In genomic region chr1:156591181-156591431, GRCh38 we compare ENCODE assay signal across 8 cellular contexts. TPM values are rescaled to one million over a fixed set of nuclear protein-coding genes. Genes with fewer than 3 reads are reported as not detected.
DNase-seq lines count a peak whose midpoint lies in the region; ATAC-seq and TF ChIP-seq lines count a peak whose summit lies in the region.

No MANE protein-coding gene starts in this region.

- H3K27ac ChIP-seq in effector memory CD4-positive, alpha-beta T cell (ENCODE audit: insufficient read depth, low read length, poor library complexity, severe bottlenecking), result peak overlapping the region; percentile 64
- peak overlapping the region; percentile 74 for H3K27ac ChIP-seq in osteoblast (ENCODE audit: low read depth, low read length)

- peaks cover 3% of the 10 kb centered on the region for H4K20me1 ChIP-seq in osteoblast (ENCODE audit: insufficient read depth, low read length)

- H3K4me3 ChIP-seq in GM12865 (ENCODE audit: low read depth, low read length), result peak overlapping the region; percentile 74
- H3K4me3 ChIP-seq in MG63, result peak overlapping the region; percentile 84
- H3K4me3 ChIP-seq in effector memory CD4-positive, alpha-beta T cell (ENCODE audit: insufficient read depth, low read depth, low read length, poor library complexity, severe bottlenecking), result peak overlapping the region; percentile 57
- H3K4me3 ChIP-seq in osteoblast (ENCODE audit: insufficient read depth, low read length), result peak overlapping the region; percentile 92

- no peak for TF ChIP-seq CTCF in GM12865 (IDR thresholded peaks at IDR 0.05; ENCODE audit: insufficient read depth, low read depth, low read length, missing control alignments)
- no peak for TF ChIP-seq CTCF in osteoblast (IDR thresholded peaks at IDR 0.05; ENCODE audit: extremely low read depth, low read depth, low read length)

- H3K36me3 ChIP-seq in MG63 (peaks cover 42% of the 10 kb centered on the region), osteoblast (ENCODE audit: insufficient read depth, low read length) (peaks cover 23% of the 10 kb centered on the region)
- H3K36me3 ChIP-seq in effector memory CD4-positive, alpha-beta T cell (ENCODE audit: control insufficient read depth, insufficient read depth, low read length), result peaks cover 19% of the 10 kb centered on the region

- H3K27me3 ChIP-seq in MG63, result no peaks in the 10 kb centered on the region
- no peaks in the 10 kb centered on the region for H3K27me3 ChIP-seq in effector memory CD4-positive, alpha-beta T cell (replicated peaks; ENCODE audit: control insufficient read depth, insufficient read depth, low read length, poor library complexity, severe bottlenecking)
- peaks cover 2% of the 10 kb centered on the region for H3K27me3 ChIP-seq in osteoblast (ENCODE audit: insufficient read depth, low read length)

- H3K4me2 ChIP-seq in osteoblast (ENCODE audit: insufficient read depth, low read length), result peak overlapping the region; percentile 99

- peaks cover 6% of the 10 kb centered on the region for H3K79me2 ChIP-seq in osteoblast (ENCODE audit: insufficient read depth, low read length)

- H2AFZ ChIP-seq in osteoblast (ENCODE audit: low read length), result peak overlapping the region; percentile 97

- no peaks in the 10 kb centered on the region for H3K9me3 ChIP-seq in MG63
- H3K9me3 ChIP-seq in effector memory CD4-positive, alpha-beta T cell (ENCODE audit: control insufficient read depth, low read length), result no peaks in the 10 kb centered on the region
- H3K9me3 ChIP-seq in osteoblast (ENCODE audit: low read depth, low read length), result no peaks in the 10 kb centered on the region

- peaks cover 6% of the 10 kb centered on the region for H3K4me1 ChIP-seq in effector memory CD4-positive, alpha-beta T cell (ENCODE audit: control insufficient read depth, insufficient read depth, low read length, poor library complexity, severe bottlenecking)
- peaks cover 13% of the 10 kb centered on the region for H3K4me1 ChIP-seq in osteoblast (ENCODE audit: insufficient read depth, low read length)

- DNase-seq in GM12865 (ENCODE audit: low read depth), result no peak
- no peak for DNase-seq in MG63
- DNase-seq in effector memory CD4-positive, alpha-beta T cell, result no peak
- DNase-seq in osteoblast (ENCODE audit: insufficient read length, low spot score, missing footprints), result peak; percentile 50

- no peak for ATAC-seq in HG03139 (IDR thresholded peaks at IDR 0.05; ENCODE audit: unreplicated experiment)
- ATAC-seq in HG03432 (IDR thresholded peaks at IDR 0.05; ENCODE audit: unreplicated experiment), result no peak
- no peak for ATAC-seq in HG02852 (IDR thresholded peaks at IDR 0.05; ENCODE audit: unreplicated experiment)
- ATAC-seq in GM19452 (IDR thresholded peaks at IDR 0.05; ENCODE audit: unreplicated experiment), result no peak

RNA-seq across cellular contexts. Expression of gene NAXE, which starts 0.5 kb away (rescaled TPM):
- 105 and 170 TPM in 2 replicates for total RNA-seq in MG63 (2014; rRNA removed; shearing (Covaris generic); ENCODE audit: low replicate concordance)
- total RNA-seq in osteoblast, result 54.8 and 63.7 TPM in 2 replicates

RNA-seq across cellular contexts. Expression of gene GPATCH4, which starts 10.2 kb away (rescaled TPM):
- total RNA-seq in MG63 (2014; rRNA removed; shearing (Covaris generic); ENCODE audit: low replicate concordance), result 10.0 and 48.6 TPM in 2 replicates
- total RNA-seq in osteoblast, result 8.0 and 11.2 TPM in 2 replicates

RNA-seq across cellular contexts. Expression of gene TTC24, which starts 11.6 kb away (rescaled TPM):
- not detected in 2 replicates for total RNA-seq in MG63 (2014; rRNA removed; shearing (Covaris generic); ENCODE audit: low replicate concordance)
- not detected in 2 replicates for total RNA-seq in osteoblast

RNA-seq across cellular contexts. Expression of gene IQGAP3, which starts 18.7 kb away (rescaled TPM):
- 18.7 and 20.7 TPM in 2 replicates for total RNA-seq in MG63 (2014; rRNA removed; shearing (Covaris generic); ENCODE audit: low replicate concordance)
- total RNA-seq in osteoblast, result 2.9 and 3.5 TPM in 2 replicates

RNA-seq across cellular contexts. Expression of gene HAPLN2, which starts 28.1 kb away (rescaled TPM):
- total RNA-seq in MG63 (2014; rRNA removed; shearing (Covaris generic); ENCODE audit: low replicate concordance), result not detected in 2 replicates
- total RNA-seq in osteoblast, result not detected in 2 replicates
